ENCODE assay signal across 14 cellular contexts in genomic region chr21:41751621-41752020, GRCh38. TPM values are rescaled to one million over a fixed set of nuclear protein-coding genes. Genes with fewer than 3 reads are reported as not detected.
A peak's percentile ranks its signal among the peaks of the same experiment; 100 is the strongest.
DNase-seq lines count a peak whose midpoint lies in the region; ATAC-seq and TF ChIP-seq lines count a peak whose summit lies in the region.
"Had no signal": no experiment of that assay in that cellular context is flagged by ENCODE, and none has a peak within 500 bp of the region (broad histone marks: within the 10 kb centered on the region; RNA-seq: fewer than 3 reads in every experiment).

No MANE protein-coding gene starts in this region.

- H3K4me1 Mint-ChIP-seq in chondrocyte (ENCODE audit: low read depth) (peaks cover 40% of the 10 kb centered on the region), neural progenitor cell (peaks cover 80% of the 10 kb centered on the region)
- H3K4me1 Mint-ChIP-seq: natural killer cell had no signal

- no peaks in the 10 kb centered on the region for H3K79me2 ChIP-seq in Loucy (ENCODE audit: insufficient read depth, low read length)
- no peaks in the 10 kb centered on the region for H3K79me2 ChIP-seq in neural progenitor cell (ENCODE audit: low read depth)

- H3K4me3 Mint-ChIP-seq in chondrocyte (ENCODE audit: unreplicated experiment), result no peak overlapping the region
- no peak overlapping the region for H3K4me3 Mint-ChIP-seq in neural progenitor cell
- H3K4me3 Mint-ChIP-seq: activated CD4-positive, alpha-beta memory T cell treated with anti-CD3 and anti-CD28 coated beads for 36 hours; natural killer cell had no signal

- H3K27me3 Mint-ChIP-seq in chondrocyte (ENCODE audit: low read depth) (no peaks in the 10 kb centered on the region), neural progenitor cell (ENCODE audit: insufficient read depth, low read depth) (peaks cover 28% of the 10 kb centered on the region)

- peak overlapping the region; percentile 17 for H3K27ac Mint-ChIP-seq in chondrocyte (ENCODE audit: unreplicated experiment)
- peak overlapping the region; percentile 60 for H3K27ac Mint-ChIP-seq in neural progenitor cell
- H3K27ac Mint-ChIP-seq: activated CD4-positive, alpha-beta memory T cell treated with anti-CD3 and anti-CD28 coated beads for 36 hours; natural killer cell had no signal

- no peaks in the 10 kb centered on the region for H3K9me3 ChIP-seq in Loucy (ENCODE audit: insufficient read depth, low read depth, low read length)
- H3K9me3 ChIP-seq in neural progenitor cell (ENCODE audit: low read depth), result no peaks in the 10 kb centered on the region
- H3K9me3 ChIP-seq: BLaER1, thoracic aorta had no signal

- H3F3A ChIP-seq in Loucy (ENCODE audit: low read depth) (no peaks in the 10 kb centered on the region), neural progenitor cell (ENCODE audit: low read depth) (peaks cover 21% of the 10 kb centered on the region)

- H3K27me3 ChIP-seq in Loucy (ENCODE audit: insufficient read depth, low read length, poor library complexity, severe bottlenecking) (no peaks in the 10 kb centered on the region), neural progenitor cell (no peaks in the 10 kb centered on the region)
- H3K27me3 ChIP-seq: BLaER1 had no signal

- H3K9ac ChIP-seq in Loucy (ENCODE audit: low read depth, low read length, poor library complexity, severe bottlenecking), result peak overlapping the region; percentile 28
- H3K9ac ChIP-seq in neural progenitor cell, result no peak overlapping the region
- H3K9ac ChIP-seq: BLaER1 had no signal

- H3K36me3 ChIP-seq in Loucy (ENCODE audit: insufficient read depth, low read length) (no peaks in the 10 kb centered on the region), neural progenitor cell (no peaks in the 10 kb centered on the region)
- H3K36me3 ChIP-seq: BLaER1, thoracic aorta had no signal

- peak overlapping the region; percentile 48 for H3K4me2 ChIP-seq in Loucy (ENCODE audit: low read depth, low read length, poor library complexity, severe bottlenecking)
- H3K4me2 ChIP-seq in neural progenitor cell, result no peak overlapping the region

- H3K4me1 ChIP-seq in Loucy (ENCODE audit: insufficient read depth, low read length, poor library complexity, severe bottlenecking) (peaks cover 11% of the 10 kb centered on the region), neural progenitor cell (peaks cover 51% of the 10 kb centered on the region)

- peaks cover 27% of the 10 kb centered on the region for H3K36me3 Mint-ChIP-seq in chondrocyte (ENCODE audit: low read depth)
- H3K36me3 Mint-ChIP-seq in neural progenitor cell, result no peaks in the 10 kb centered on the region
- H3K36me3 Mint-ChIP-seq: activated CD4-positive, alpha-beta memory T cell treated with anti-CD3 and anti-CD28 coated beads for 36 hours; natural killer cell had no signal

- TF ChIP-seq CTCF in Loucy (conservative IDR thresholded peaks at IDR 0.05; ENCODE audit: low read length) (no peak), chondrocyte (IDR thresholded peaks at IDR 0.05) (no peak), neural progenitor cell (IDR thresholded peaks at IDR 0.05) (no peak), GM13976 (IDR thresholded peaks at IDR 0.05; ENCODE audit: borderline replicate concordance, control extremely low read depth, extremely low read depth, insufficient read depth, missing control alignments) (no peak)

- H3K4me3 ChIP-seq in Loucy (ENCODE audit: low read length, poor library complexity, severe bottlenecking), result no peak overlapping the region
- no peak overlapping the region for H3K4me3 ChIP-seq in neural progenitor cell
- H3K4me3 ChIP-seq: BLaER1, thoracic aorta had no signal

- H4K20me1 ChIP-seq in Loucy (ENCODE audit: insufficient read depth, low read length, poor library complexity, severe bottlenecking), result no peaks in the 10 kb centered on the region
- H4K20me1 ChIP-seq in neural progenitor cell (ENCODE audit: low read depth), result peaks cover 19% of the 10 kb centered on the region
- H4K20me1 ChIP-seq: BLaER1 had no signal

- no peaks in the 10 kb centered on the region for H3K9me2 ChIP-seq in Loucy (replicated peaks; ENCODE audit: low read depth, low read length)

- H2AFZ ChIP-seq in Loucy (ENCODE audit: low read length) (no peak overlapping the region), neural progenitor cell (replicated peaks) (no peak overlapping the region)

- DNase-seq in Caki2 (ENCODE audit: low read depth), result peak; percentile 44
- DNase-seq in chondrocyte (ENCODE audit: low spot score), result no peak
- DNase-seq in neural progenitor cell (ENCODE audit: low spot score), result no peak
- DNase-seq in GM13976 (ENCODE audit: low spot score), result no peak
- no peak for DNase-seq in DMS114 treated with DMSO at 0.1 percent for 48 hours (lab: John Stamatoyannopoulos, UW; ENCODE audit: unreplicated experiment)
- DNase-seq: activated CD4-positive, alpha-beta memory T cell treated with anti-CD3 and anti-CD28 coated beads for 36 hours; hypothalamus; natural killer cell; stimulated activated CD4-positive, alpha-beta T cell treated with anti-CD3 and anti-CD28 coated beads, Interleukin-2, amount 100 ng/mL, for 24 hours had no signal

- in situ Hi-C loops in Caki2 (cut with HindIII; ENCODE audit: low pct_unique_long_range_greater_than_20kb, low sequenced_read_pairs), result loop anchor here (25.0 kb wide), 1 partner anchor 139 kb away; no protein-coding TSS in a partner anchor
- in situ Hi-C loops in GM13976 (cut with MboI; ENCODE audit: low sequenced_read_pairs, unreplicated experiment), result no loop called here

- H3K9me3 Mint-ChIP-seq in chondrocyte (ENCODE audit: low read depth) (no peaks in the 10 kb centered on the region), neural progenitor cell (no peaks in the 10 kb centered on the region)
- H3K9me3 Mint-ChIP-seq: activated CD4-positive, alpha-beta memory T cell treated with anti-CD3 and anti-CD28 coated beads for 36 hours; natural killer cell had no signal

- no peak overlapping the region for H3K27ac ChIP-seq in neural progenitor cell
- H3K27ac ChIP-seq: BLaER1, thoracic aorta had no signal

- no peak for ATAC-seq in GM18873 (IDR thresholded peaks at IDR 0.05; ENCODE audit: low FRiP score, unreplicated experiment)
- ATAC-seq in GM21390 (IDR thresholded peaks at IDR 0.05; ENCODE audit: unreplicated experiment), result no peak
- ATAC-seq: natural killer cell had no signal

RNA-seq across cellular contexts. Expression of gene RIPK4, which starts 15.2 kb away (rescaled TPM):
- total RNA-seq in Caki2 (2014; rRNA removed; shearing (Covaris generic); ENCODE audit: low replicate concordance), result 41.2 and 42.2 TPM in 2 replicates
- total RNA-seq in chondrocyte (6.1 to 11.3 TPM (median 11.1 TPM) in 3 replicates), neural progenitor cell (ENCODE audit: low replicate concordance) (1.3 and 2.3 TPM in 2 replicates)
